In the genomic region with DNA sequence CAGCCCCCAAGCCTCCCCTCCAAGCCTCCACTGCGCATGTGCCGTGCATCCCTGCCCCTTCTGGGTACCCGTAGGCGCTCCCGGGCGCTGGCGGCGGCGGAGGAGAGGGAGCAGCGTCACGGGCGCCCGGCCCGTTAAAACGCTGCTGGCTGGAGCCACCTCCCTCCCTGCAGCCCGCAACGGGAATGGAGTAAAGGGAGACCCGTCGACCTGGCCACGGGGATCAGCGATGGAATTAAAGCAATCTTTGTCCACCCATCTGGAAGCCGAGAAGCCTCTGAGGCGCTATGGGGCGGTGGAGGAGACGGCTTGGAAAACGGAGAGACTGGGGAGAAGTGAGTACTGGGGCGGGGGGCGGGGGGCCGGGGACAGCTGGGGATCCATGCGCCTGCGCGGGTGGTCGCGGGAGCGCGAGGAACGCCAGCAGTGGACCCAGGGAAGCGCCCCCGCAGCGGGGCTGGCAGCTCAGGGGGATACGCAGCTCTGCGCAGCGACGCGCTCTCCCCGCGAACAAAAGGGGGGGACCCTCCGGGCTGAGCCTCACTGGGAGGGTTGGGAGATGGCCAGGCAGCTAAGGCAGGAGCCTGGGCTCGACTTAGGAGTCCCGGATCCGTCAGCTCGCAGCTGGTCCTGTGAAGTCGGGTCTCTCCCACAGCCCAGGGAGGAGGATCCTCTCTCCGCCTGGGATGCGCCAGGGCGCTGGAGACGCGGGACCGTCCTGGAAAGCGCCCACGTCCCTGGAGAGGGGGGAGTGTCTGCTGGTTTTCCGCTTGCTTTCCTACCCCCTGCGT, we compare ENCODE assay signal across 8 cellular contexts. TPM values are rescaled to one million over a fixed set of nuclear protein-coding genes. Genes with fewer than 3 reads are reported as not detected.
A peak's percentile ranks its signal among the peaks of the same experiment; 100 is the strongest.
DNase-seq lines count a peak whose midpoint lies in the region; ATAC-seq and TF ChIP-seq lines count a peak whose summit lies in the region.

A gene (plus strand): TSS at position 164 of the 791 bp plus-strand sequence. CDS start 66 bp downstream, at position 230.

- DNase-seq in Ammon's horn (ENCODE audit: low spot score) = peak; percentile 87
- no peak for DNase-seq in LNCaP clone FGC (ENCODE audit: low read depth)
- peak; percentile 29 to 31 for DNase-seq in activated CD4-positive, alpha-beta T cell treated with anti-CD3 and anti-CD28 coated beads, Interleukin-2, amount 50 U/mL, for 4 hours
- DNase-seq in kidney epithelial cell (ENCODE audit: low read depth) = no peak
- peak; percentile 81 for DNase-seq in spleen

- intact Hi-C loops in spleen (cut with DNase I; ENCODE audit: low total_unique reads) = no loop called here

- peak within 1 kb of the TSS; percentile 78 for H3K27ac ChIP-seq in cingulate gyrus (ENCODE audit: low read depth, low read length)
- peak within 1 kb of the TSS in 6 of 8 donors; percentile 62 to 77 (median 63) for H3K27ac ChIP-seq in spleen

- TF ChIP-seq POLR2A in spleen (IDR thresholded peaks at IDR 0.05) = no peak

- TF ChIP-seq CTCF in LNCaP clone FGC (IDR thresholded peaks at IDR 0.05; ENCODE audit: control insufficient read depth, extremely low read depth, insufficient read depth) = no peak
- no peak for TF ChIP-seq CTCF in kidney epithelial cell (IDR thresholded peaks at IDR 0.05; ENCODE audit: insufficient read depth, low read length, poor library complexity, severe bottlenecking)
- TF ChIP-seq CTCF in spleen (IDR thresholded peaks at IDR 0.05 in 8 of 11, conservative IDR thresholded peaks at IDR 0.05 in 3 of 11) = no peak

- H3K27me3 ChIP-seq in kidney epithelial cell (ENCODE audit: control insufficient read depth, insufficient read depth, low read length) (no peaks in the 10 kb centered on the region), spleen (replicated peaks in 1 of 7) (peaks cover 0 to 32% (median 12%) of the 10 kb centered on the region in 7 donors)

- H3K4me3 ChIP-seq in LNCaP clone FGC (ENCODE audit: low read depth, low read length) = peak within 1 kb of the TSS; percentile 59
- H3K4me3 ChIP-seq in kidney epithelial cell (ENCODE audit: low read depth, low read length) = peak within 1 kb of the TSS; percentile 87
- peak within 1 kb of the TSS; percentile 58 to 91 (median 74) for H3K4me3 ChIP-seq in spleen

- H3K4me1 ChIP-seq in spleen = peaks cover 0 to 23% (median 19%) of the 10 kb centered on the region in 6 donors

- ATAC-seq in GM18867 (IDR thresholded peaks at IDR 0.05; ENCODE audit: unreplicated experiment) = no peak
- no peak for ATAC-seq in HG03159 (IDR thresholded peaks at IDR 0.05; ENCODE audit: unreplicated experiment)

- H3K36me3 ChIP-seq in kidney epithelial cell (ENCODE audit: control insufficient read depth, insufficient read depth, low read length) (no peaks in the 10 kb centered on the region), spleen (no peaks in the 10 kb centered on the region)

- WGBS in spleen, 5 donors = 0 to 1% (median 1%) methylated on average over 51 to 63 of the region's 63 CpGs

- H3K9me3 ChIP-seq in spleen = no peaks in the 10 kb centered on the region

RNA-seq across cellular contexts. Expression of the gene that starts here (rescaled TPM):
- 23.5 and 29.3 TPM in 2 replicates for total RNA-seq in kidney epithelial cell
- 10 to 100 TPM; 12.3 to 36.5 (median 27.6) TPM for total RNA-seq in spleen
- polyA plus RNA-seq in spleen = 1 to 10 TPM; 5.6 to 7.1 (median 6.6) TPM

Comparison
In these comparisons a context has a peak if more than half of its experiments do, and no peak if none do; other contexts are left out.
1. DNase-seq: peak in Ammon's horn (single experiment), activated CD4-positive, alpha-beta T cell treated with anti-CD3 and anti-CD28 coated beads, Interleukin-2, amount 50 U/mL, for 4 hours (2 of 2) and spleen (single experiment); none in LNCaP clone FGC (single experiment) and kidney epithelial cell (single experiment).
2. Peak in every context shown above with its lines, with median percentiles within 50 percentile points of each other: H3K4me3 ChIP-seq.